ENCODE assay signal across 9 cellular contexts in the genomic region with DNA sequence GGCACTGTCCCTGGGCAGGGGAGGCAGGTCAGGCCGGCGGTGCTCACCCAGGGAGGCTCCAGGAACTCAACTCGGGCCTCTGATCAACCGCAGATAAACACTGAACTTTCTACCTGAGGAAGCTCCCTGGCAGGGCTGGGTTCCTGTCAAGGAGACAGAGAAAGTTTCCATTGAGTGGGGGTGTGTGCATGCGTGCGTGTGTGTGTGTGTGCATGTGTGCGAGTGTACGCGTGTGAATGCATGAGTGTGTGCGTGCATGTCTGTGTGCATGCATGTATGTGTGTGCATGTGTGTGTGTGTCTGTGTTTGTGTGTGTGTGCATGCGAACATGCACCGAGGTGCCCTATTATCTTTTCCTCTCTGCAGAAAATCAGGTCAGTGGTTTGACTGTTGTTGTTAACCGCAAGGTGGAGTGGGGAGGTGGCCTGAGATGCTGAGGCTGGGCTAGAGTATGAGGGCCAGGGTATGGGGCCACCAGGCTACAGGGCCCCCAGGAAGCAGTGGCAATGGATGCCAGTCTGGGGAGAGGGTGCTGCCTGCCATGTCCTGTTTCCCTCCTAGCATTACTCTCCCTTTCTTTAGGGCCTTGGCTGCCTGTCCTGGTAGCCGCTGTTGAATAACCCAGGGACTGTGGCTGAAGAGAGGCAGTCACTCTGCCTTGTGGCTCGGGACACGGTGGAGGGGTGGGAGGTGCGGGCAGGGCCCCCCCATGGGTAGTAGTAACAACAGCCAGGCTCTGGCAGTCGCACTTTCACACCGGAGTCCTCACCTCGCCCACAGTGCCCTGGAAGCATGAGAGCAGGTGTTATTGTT. TPM values are rescaled to one million over a fixed set of nuclear protein-coding genes. Genes with fewer than 3 reads are reported as not detected.
A peak's percentile ranks its signal among the peaks of the same experiment; 100 is the strongest.
DNase-seq lines count a peak whose midpoint lies in the region; ATAC-seq and TF ChIP-seq lines count a peak whose summit lies in the region.
"Had no signal": no experiment of that assay in that cellular context is flagged by ENCODE, and none has a peak within 500 bp of the region (broad histone marks: within the 10 kb centered on the region; RNA-seq: fewer than 3 reads in every experiment).

No MANE protein-coding gene starts in this region.

- no peak for TF ChIP-seq CTCF in natural killer cell (IDR thresholded peaks at IDR 0.05)
- no peak for TF ChIP-seq CTCF in upper lobe of left lung (IDR thresholded peaks at IDR 0.05)

- no peak overlapping the region for H3K4me3 ChIP-seq in upper lobe of left lung

- no peaks in the 10 kb centered on the region for H3K36me3 ChIP-seq in upper lobe of left lung

- intact Hi-C loops in natural killer cell (cut with micrococcal nuclease): loop anchor here (1.0 to 5.0 kb wide), 4 partner anchors 19 to 219 kb away; no protein-coding TSS in a partner anchor

- WGBS in upper lobe of left lung, 2 donors: 77 to 82% methylated on average over 15 to 20 of the region's 20 CpGs

- H3K36me3 Mint-ChIP-seq in natural killer cell: no peaks in the 10 kb centered on the region

- peak overlapping the region; percentile 64 to 87 for H3K27ac Mint-ChIP-seq in natural killer cell

- no peak for DNase-seq in activated CD4-positive, CD25-positive, alpha-beta regulatory T cell (lab: John Stamatoyannopoulos, UW)
- DNase-seq in natural killer cell (peak; percentile 67), upper lobe of left lung (peak in 1 of 2 donors; percentile 61), cerebellar nuclear complex (lab: John Stamatoyannopoulos, UW) (no peak), NCI-H2107 treated with DMSO at 0.1 percent for 48 hours (lab: John Stamatoyannopoulos, UW; ENCODE audit: unreplicated experiment) (no peak)
- DNase-seq: 8988T had no signal

- H3K4me3 Mint-ChIP-seq in natural killer cell: peak overlapping the region; percentile 74

- peak; percentile 22 to 41 for ATAC-seq in activated CD4-positive, CD25-positive, alpha-beta regulatory T cell treated with anti-CD3 and anti-CD28 coated beads, Interleukin-2, amount 50 U/mL, for 24 hours
- ATAC-seq in natural killer cell (peak; percentile 65 to 86 (median 75)), upper lobe of left lung (ENCODE audit: low FRiP score in 2 of 2) (no peak), HG03196 (IDR thresholded peaks at IDR 0.05; ENCODE audit: unreplicated experiment) (no peak)

- H3K9me3 ChIP-seq in upper lobe of left lung: no peaks in the 10 kb centered on the region

- peaks cover 38 to 46% of the 10 kb centered on the region in 2 donors for H3K4me1 Mint-ChIP-seq in natural killer cell

- H3K27me3 Mint-ChIP-seq in natural killer cell (ENCODE audit: low read depth in 2 of 2): peaks cover 0 to 20% of the 10 kb centered on the region in 2 donors

- no peak for TF ChIP-seq EP300 in upper lobe of left lung (IDR thresholded peaks at IDR 0.05)

- H3K27me3 ChIP-seq in upper lobe of left lung: no peaks in the 10 kb centered on the region

- no peak for TF ChIP-seq POLR2A in upper lobe of left lung (IDR thresholded peaks at IDR 0.05)

- H3K27ac ChIP-seq in angular gyrus (ENCODE audit: low read depth, low read length): peak overlapping the region; percentile 75
- H3K27ac ChIP-seq in upper lobe of left lung: peak overlapping the region; percentile 73 to 94 (median 84)

- H3K4me1 ChIP-seq in upper lobe of left lung: peaks cover 55 to 68% (median 60%) of the 10 kb centered on the region in 4 donors

- H3K9me3 Mint-ChIP-seq in natural killer cell: no peaks in the 10 kb centered on the region

RNA-seq across cellular contexts. Expression of a gene that starts 24.0 kb away (rescaled TPM):
- total RNA-seq in natural killer cell (1 to 10 TPM; 3.2 to 8.0 (median 6.6) TPM), upper lobe of left lung (1 to 10 TPM in 3 of 6 donors, under 1 TPM in 1, not detected in 2; 0.30 to 2.8 (median 1.4) TPM)

RNA-seq across cellular contexts. Expression of a gene that starts 39.8 kb away (rescaled TPM):
- total RNA-seq in natural killer cell (1 to 10 TPM in 1 of 3 donors, under 1 TPM in 2; 0.65 to 1.8 (median 0.94) TPM), upper lobe of left lung (1 to 10 TPM in 4 of 6 donors, under 1 TPM in 1, not detected in 1; 0.54 to 5.1 (median 1.1) TPM)

Comparison
In these comparisons a context has a peak if more than half of its experiments do, and no peak if none do; other contexts are left out.
1. ATAC-seq: peak in activated CD4-positive, CD25-positive, alpha-beta regulatory T cell treated with anti-CD3 and anti-CD28 coated beads, Interleukin-2, amount 50 U/mL, for 24 hours (2 of 2) and natural killer cell (3 of 3); none in upper lobe of left lung (0 of 2) and HG03196 (single experiment).